Comparison of ENCODE assay signal across 8 cellular contexts in the genomic region with DNA sequence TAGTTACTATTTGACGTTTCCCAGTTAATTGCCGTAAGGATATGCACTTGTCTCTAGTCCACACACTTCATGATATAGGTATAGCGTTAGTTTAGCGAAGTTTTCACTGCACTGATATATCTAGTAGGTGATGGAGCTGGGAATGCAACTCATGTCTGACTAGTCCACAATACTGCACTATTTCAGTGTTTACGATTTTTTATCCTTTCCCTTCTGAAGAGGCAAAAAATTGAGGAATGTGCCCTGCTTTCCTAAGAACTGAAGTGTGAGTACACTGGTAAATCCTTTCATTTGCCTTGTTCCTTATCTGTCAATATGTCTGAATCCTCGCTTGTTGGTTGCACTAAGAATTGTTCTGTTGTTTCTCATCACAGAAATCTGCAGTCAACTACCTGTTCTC. TPM values are rescaled to one million over a fixed set of nuclear protein-coding genes. Genes with fewer than 3 reads are reported as not detected.
DNase-seq lines count a peak whose midpoint lies in the region; FAIRE-seq and TF ChIP-seq lines count a peak whose summit lies in the region.

No MANE protein-coding gene starts in this region.

- DNase-seq in A673 (ENCODE audit: low spot score) = no peak
- peak; percentile 23 for DNase-seq in HT-29 (ENCODE audit: low spot score)
- DNase-seq in bronchial epithelial cell (ENCODE audit: low read depth) = no peak
- DNase-seq in medulla oblongata (ENCODE audit: extremely low spot score) = no peak
- DNase-seq in EL = no peak
- no peak for DNase-seq in NCI-H1694 treated with DMSO at 0.1 percent for 48 hours (lab: John Stamatoyannopoulos, UW)
- no peak for DNase-seq in amygdala (lab: John Stamatoyannopoulos, UW)

- peak overlapping the region; percentile 74 for H3K9ac ChIP-seq in mucosa of stomach (ENCODE audit: low read length)

- no peak for FAIRE-seq in bronchial epithelial cell (lab: Jason Lieb, UNC)

- peak overlapping the region; percentile 81 for H3K27ac ChIP-seq in A673 (ENCODE audit: low read depth, low read length, poor library complexity, severe bottlenecking)

- TF ChIP-seq CTCF in A673 (conservative IDR thresholded peaks at IDR 0.05; ENCODE audit: low read depth, low read length) (no peak), bronchial epithelial cell (IDR thresholded peaks at IDR 0.05; ENCODE audit: insufficient read depth, low read length, severe bottlenecking) (no peak)

- peaks cover 35% of the 10 kb centered on the region for H3K36me3 ChIP-seq in A673 (ENCODE audit: insufficient read depth, low read length, poor library complexity, severe bottlenecking)
- H3K36me3 ChIP-seq in bronchial epithelial cell (ENCODE audit: control insufficient read depth, insufficient read depth, low read length) = peaks cover 5% of the 10 kb centered on the region
- H3K36me3 ChIP-seq in mucosa of stomach (ENCODE audit: control insufficient read depth, insufficient read depth, low read length) = no peaks in the 10 kb centered on the region

- intact Hi-C loops in A673 (cut with micrococcal nuclease; ENCODE audit: unreplicated experiment) = no loop called here

- H3K4me3 ChIP-seq in A673 (ENCODE audit: low read depth, low read length, poor library complexity, severe bottlenecking) = peak overlapping the region; percentile 68
- H3K4me3 ChIP-seq in bronchial epithelial cell (ENCODE audit: low read depth, low read length) = peak overlapping the region; percentile 61
- H3K4me3 ChIP-seq in mucosa of stomach (ENCODE audit: low read length) = no peak overlapping the region

- POLR2A ChIA-PET in A673 (lab: Charles Lee; ENCODE audit: low non-redundant PET) = no interaction called here

- H3K9me3 ChIP-seq in A673 (ENCODE audit: low read depth, low read length, poor library complexity, severe bottlenecking) (no peaks in the 10 kb centered on the region), mucosa of stomach (ENCODE audit: control insufficient read depth, low read length) (no peaks in the 10 kb centered on the region)

- no TSS peak for BruUV-seq in A673 (replicated peaks; lab: Mats Ljungman, UMichigan)

- CTCF ChIA-PET in A673 (lab: Charles Lee) = no interaction called here

- H3K27me3 ChIP-seq in A673 (replicated peaks; ENCODE audit: insufficient read depth, low read depth, low read length, poor library complexity) (no peaks in the 10 kb centered on the region), bronchial epithelial cell (ENCODE audit: control insufficient read depth, insufficient read depth, low read length) (no peaks in the 10 kb centered on the region), mucosa of stomach (ENCODE audit: control insufficient read depth, insufficient read depth, low read length) (no peaks in the 10 kb centered on the region)

- H3K4me1 ChIP-seq in A673 (ENCODE audit: insufficient read depth, low read length, poor library complexity, severe bottlenecking) = no peaks in the 10 kb centered on the region
- H3K4me1 ChIP-seq in mucosa of stomach (ENCODE audit: control insufficient read depth, insufficient read depth, low read length) = peaks cover 9% of the 10 kb centered on the region

RNA-seq across cellular contexts. Expression of gene RPL36A, which starts 1.0 kb away (rescaled TPM):
- total RNA-seq in A673 (2021) = 267 and 316 TPM in 2 replicates
- total RNA-seq in HT-29 (2014; rRNA removed; shearing (Covaris generic)) = 658 and 887 TPM in 2 replicates
- total RNA-seq in bronchial epithelial cell = 736 and 1,171 TPM in 2 replicates

RNA-seq across cellular contexts. Expression of gene BTK, which starts 5.8 kb away (rescaled TPM):
- total RNA-seq in A673 (2021) = not detected in 2 replicates
- not detected in 2 replicates for total RNA-seq in HT-29 (2014; rRNA removed; shearing (Covaris generic))
- under 0.01 TPM in 1 of 2 replicates, not detected in the other for total RNA-seq in bronchial epithelial cell

RNA-seq across cellular contexts. Expression of gene GLA, which starts 15.9 kb away (rescaled TPM):
- total RNA-seq in A673 (2021) (50.2 and 61.8 TPM in 2 replicates), bronchial epithelial cell (9.0 and 15.0 TPM in 2 replicates)
- total RNA-seq in HT-29 (2014; rRNA removed; shearing (Covaris generic)) = 53.8 and 54.9 TPM in 2 replicates

RNA-seq across cellular contexts. Expression of gene HNRNPH2, which starts 16.2 kb away (rescaled TPM):
- total RNA-seq in A673 (2021) = 46.0 and 48.8 TPM in 2 replicates
- total RNA-seq in HT-29 (2014; rRNA removed; shearing (Covaris generic)) = 47.7 and 51.5 TPM in 2 replicates
- total RNA-seq in bronchial epithelial cell = 104 and 110 TPM in 2 replicates

RNA-seq across cellular contexts. Expression of gene TIMM8A, which starts 43.3 kb away (rescaled TPM):
- total RNA-seq in A673 (2021) = 33.8 and 44.5 TPM in 2 replicates
- total RNA-seq in HT-29 (2014; rRNA removed; shearing (Covaris generic)) = 2.6 and 5.3 TPM in 2 replicates
- 4.4 and 7.4 TPM in 2 replicates for total RNA-seq in bronchial epithelial cell
